In the genomic region with DNA sequence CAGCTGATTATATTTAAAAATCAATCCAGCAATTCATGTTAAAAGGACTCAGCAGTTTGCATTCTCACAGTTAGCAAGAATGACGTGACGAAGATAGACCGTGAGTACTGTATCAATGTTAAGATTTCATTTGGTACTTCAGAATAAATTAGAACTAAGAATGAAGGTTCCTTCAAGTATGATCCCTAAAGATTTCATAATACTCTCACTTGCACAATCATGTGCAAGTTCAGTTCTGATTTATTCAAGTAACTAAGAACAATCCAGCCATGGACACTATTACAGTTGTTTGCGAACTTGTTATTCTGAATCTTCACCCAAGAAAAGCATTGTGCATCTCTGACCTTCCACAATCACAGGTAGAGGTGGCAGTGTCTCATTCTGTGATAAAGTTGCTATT, we compare ENCODE assay signal across 1 cellular context.
A peak's percentile ranks its signal among the peaks of the same experiment; 100 is the strongest.
TF ChIP-seq lines count a peak whose summit lies in the region.

No MANE protein-coding gene starts in this region.

TF ChIP-seq in A549, 52 proteins besides CTCF, POLR2A, EP300 and RAD21:
- TF ChIP-seq REST (IDR thresholded peaks at IDR 0.05), result no peak
- TF ChIP-seq CEBPB (IDR thresholded peaks at IDR 0.05), result peak; percentile 21 to 42; a peak in 2 of 4 replicates
